3 cellular contexts compared by ENCODE assay signal in the genomic region with DNA sequence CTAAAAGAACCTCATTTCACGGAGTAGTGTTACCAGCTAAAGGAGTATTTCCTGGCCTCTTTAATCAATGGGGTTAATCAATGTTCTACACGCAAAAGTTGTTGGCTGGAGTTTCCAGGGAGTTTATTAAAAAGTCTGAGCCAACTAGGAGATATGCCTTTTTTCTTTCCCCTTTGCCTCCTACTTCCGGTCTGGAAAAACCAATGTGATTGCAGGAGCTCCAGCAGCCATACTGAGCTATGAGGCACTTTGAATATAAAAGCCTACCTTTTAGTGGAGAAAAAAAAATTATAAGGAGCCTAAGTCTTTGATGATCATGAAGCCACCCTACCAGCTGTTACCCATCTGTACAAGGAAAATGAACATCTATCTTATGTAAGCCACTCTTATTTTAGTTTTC.
TF ChIP-seq lines count a peak whose summit lies in the region.

No MANE protein-coding gene starts in this region.

TF ChIP-seq in HEK293, 187 proteins besides CTCF, POLR2A, EP300 and RAD21:
- TF ChIP-seq ZNF394 (tag by site-specific recombination; IDR thresholded peaks at IDR 0.05; ENCODE audit: borderline replicate concordance) (no peak), SETDB1 (IDR thresholded peaks at IDR 0.05; ENCODE audit: insufficient read length, low read length) (peak; percentile 48)

TF ChIP-seq in WTC11, 78 proteins besides CTCF, POLR2A, EP300 and RAD21:
- TF ChIP-seq, protein P1, sequence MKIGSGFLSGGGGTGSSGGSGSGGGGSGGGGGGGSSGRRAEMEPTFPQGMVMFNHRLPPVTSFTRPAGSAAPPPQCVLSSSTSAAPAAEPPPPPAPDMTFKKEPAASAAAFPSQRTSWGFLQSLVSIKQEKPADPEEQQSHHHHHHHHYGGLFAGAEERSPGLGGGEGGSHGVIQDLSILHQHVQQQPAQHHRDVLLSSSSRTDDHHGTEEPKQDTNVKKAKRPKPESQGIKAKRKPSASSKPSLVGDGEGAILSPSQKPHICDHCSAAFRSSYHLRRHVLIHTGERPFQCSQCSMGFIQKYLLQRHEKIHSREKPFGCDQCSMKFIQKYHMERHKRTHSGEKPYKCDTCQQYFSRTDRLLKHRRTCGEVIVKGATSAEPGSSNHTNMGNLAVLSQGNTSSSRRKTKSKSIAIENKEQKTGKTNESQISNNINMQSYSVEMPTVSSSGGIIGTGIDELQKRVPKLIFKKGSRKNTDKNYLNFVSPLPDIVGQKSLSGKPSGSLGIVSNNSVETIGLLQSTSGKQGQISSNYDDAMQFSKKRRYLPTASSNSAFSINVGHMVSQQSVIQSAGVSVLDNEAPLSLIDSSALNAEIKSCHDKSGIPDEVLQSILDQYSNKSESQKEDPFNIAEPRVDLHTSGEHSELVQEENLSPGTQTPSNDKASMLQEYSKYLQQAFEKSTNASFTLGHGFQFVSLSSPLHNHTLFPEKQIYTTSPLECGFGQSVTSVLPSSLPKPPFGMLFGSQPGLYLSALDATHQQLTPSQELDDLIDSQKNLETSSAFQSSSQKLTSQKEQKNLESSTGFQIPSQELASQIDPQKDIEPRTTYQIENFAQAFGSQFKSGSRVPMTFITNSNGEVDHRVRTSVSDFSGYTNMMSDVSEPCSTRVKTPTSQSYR (CRISPR knock-in tag; IDR thresholded peaks at IDR 0.05), result no peak
- TF ChIP-seq, protein P2, sequence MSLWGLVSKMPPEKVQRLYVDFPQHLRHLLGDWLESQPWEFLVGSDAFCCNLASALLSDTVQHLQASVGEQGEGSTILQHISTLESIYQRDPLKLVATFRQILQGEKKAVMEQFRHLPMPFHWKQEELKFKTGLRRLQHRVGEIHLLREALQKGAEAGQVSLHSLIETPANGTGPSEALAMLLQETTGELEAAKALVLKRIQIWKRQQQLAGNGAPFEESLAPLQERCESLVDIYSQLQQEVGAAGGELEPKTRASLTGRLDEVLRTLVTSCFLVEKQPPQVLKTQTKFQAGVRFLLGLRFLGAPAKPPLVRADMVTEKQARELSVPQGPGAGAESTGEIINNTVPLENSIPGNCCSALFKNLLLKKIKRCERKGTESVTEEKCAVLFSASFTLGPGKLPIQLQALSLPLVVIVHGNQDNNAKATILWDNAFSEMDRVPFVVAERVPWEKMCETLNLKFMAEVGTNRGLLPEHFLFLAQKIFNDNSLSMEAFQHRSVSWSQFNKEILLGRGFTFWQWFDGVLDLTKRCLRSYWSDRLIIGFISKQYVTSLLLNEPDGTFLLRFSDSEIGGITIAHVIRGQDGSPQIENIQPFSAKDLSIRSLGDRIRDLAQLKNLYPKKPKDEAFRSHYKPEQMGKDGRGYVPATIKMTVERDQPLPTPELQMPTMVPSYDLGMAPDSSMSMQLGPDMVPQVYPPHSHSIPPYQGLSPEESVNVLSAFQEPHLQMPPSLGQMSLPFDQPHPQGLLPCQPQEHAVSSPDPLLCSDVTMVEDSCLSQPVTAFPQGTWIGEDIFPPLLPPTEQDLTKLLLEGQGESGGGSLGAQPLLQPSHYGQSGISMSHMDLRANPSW (CRISPR knock-in tag; conservative IDR thresholded peaks at IDR 0.05; ENCODE audit: low read depth), result no peak
- 0 out of 2 replicates have a peak, but pooled peaks have one; percentile 60 for TF ChIP-seq GTF2I (CRISPR knock-in tag; conservative IDR thresholded peaks at IDR 0.05)
- TF ChIP-seq GABPB1 (CRISPR knock-in tag; IDR thresholded peaks at IDR 0.05), result no peak
- TF ChIP-seq, protein P3, sequence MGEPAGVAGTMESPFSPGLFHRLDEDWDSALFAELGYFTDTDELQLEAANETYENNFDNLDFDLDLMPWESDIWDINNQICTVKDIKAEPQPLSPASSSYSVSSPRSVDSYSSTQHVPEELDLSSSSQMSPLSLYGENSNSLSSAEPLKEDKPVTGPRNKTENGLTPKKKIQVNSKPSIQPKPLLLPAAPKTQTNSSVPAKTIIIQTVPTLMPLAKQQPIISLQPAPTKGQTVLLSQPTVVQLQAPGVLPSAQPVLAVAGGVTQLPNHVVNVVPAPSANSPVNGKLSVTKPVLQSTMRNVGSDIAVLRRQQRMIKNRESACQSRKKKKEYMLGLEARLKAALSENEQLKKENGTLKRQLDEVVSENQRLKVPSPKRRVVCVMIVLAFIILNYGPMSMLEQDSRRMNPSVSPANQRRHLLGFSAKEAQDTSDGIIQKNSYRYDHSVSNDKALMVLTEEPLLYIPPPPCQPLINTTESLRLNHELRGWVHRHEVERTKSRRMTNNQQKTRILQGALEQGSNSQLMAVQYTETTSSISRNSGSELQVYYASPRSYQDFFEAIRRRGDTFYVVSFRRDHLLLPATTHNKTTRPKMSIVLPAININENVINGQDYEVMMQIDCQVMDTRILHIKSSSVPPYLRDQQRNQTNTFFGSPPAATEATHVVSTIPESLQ (CRISPR knock-in tag; IDR thresholded peaks at IDR 0.05), result no peak
- no peak for TF ChIP-seq TCF7 (CRISPR knock-in tag; IDR thresholded peaks at IDR 0.05; ENCODE audit: low read depth)
- TF ChIP-seq, protein P4, sequence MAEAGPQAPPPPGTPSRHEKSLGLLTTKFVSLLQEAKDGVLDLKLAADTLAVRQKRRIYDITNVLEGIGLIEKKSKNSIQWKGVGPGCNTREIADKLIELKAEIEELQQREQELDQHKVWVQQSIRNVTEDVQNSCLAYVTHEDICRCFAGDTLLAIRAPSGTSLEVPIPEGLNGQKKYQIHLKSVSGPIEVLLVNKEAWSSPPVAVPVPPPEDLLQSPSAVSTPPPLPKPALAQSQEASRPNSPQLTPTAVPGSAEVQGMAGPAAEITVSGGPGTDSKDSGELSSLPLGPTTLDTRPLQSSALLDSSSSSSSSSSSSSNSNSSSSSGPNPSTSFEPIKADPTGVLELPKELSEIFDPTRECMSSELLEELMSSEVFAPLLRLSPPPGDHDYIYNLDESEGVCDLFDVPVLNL (CRISPR knock-in tag; IDR thresholded peaks at IDR 0.05; ENCODE audit: borderline replicate concordance, low read depth), result no peak
- TF ChIP-seq, protein P5, sequence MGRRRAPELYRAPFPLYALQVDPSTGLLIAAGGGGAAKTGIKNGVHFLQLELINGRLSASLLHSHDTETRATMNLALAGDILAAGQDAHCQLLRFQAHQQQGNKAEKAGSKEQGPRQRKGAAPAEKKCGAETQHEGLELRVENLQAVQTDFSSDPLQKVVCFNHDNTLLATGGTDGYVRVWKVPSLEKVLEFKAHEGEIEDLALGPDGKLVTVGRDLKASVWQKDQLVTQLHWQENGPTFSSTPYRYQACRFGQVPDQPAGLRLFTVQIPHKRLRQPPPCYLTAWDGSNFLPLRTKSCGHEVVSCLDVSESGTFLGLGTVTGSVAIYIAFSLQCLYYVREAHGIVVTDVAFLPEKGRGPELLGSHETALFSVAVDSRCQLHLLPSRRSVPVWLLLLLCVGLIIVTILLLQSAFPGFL (CRISPR knock-in tag; IDR thresholded peaks at IDR 0.05; ENCODE audit: borderline replicate concordance), result no peak

TF ChIP-seq in K562, 482 proteins besides CTCF, POLR2A, EP300 and RAD21:
- no peak for TF ChIP-seq NFXL1 (CRISPR knock-in tag; IDR thresholded peaks at IDR 0.05)
- TF ChIP-seq JUN (IDR thresholded peaks at IDR 0.05; ENCODE audit: borderline replicate concordance, low read depth, low read length), result no peak
- no peak for TF ChIP-seq JUN (CRISPR knock-in tag; IDR thresholded peaks at IDR 0.05; ENCODE audit: borderline replicate concordance)
- peak; percentile 99 for TF ChIP-seq RBM25 (IDR thresholded peaks at IDR 0.05; ENCODE audit: low read depth, low read length, severe bottlenecking)
- TF ChIP-seq ELF2 (CRISPR knock-in tag; IDR thresholded peaks at IDR 0.05), result no peak
- TF ChIP-seq ETV1 (tag; conservative IDR thresholded peaks at IDR 0.05; ENCODE audit: low read depth), result peak; percentile 84
